21 cellular contexts compared by ENCODE assay signal in genomic region chr10:103558916-103559315, GRCh38.
"Had no signal": no experiment of that assay in that cellular context is flagged by ENCODE, and none has a peak within 500 bp of the region (broad histone marks: within the 10 kb centered on the region; RNA-seq: fewer than 3 reads in every experiment).

No MANE protein-coding gene starts in this region.

- H3K27ac ChIP-seq: body of pancreas, heart left ventricle, thyroid gland had no signal

- DNase-seq: activated CD4-positive, alpha-beta T cell treated with anti-CD3 and anti-CD28 coated beads, Interleukin-2, amount 10 ng/mL, durations not matched to agents 7 days and 5 days; activated CD8-positive, alpha-beta T cell treated with anti-CD3 and anti-CD28 coated beads, Interleukin-2, amount 10 ng/mL, durations not matched to agents 7 days and 5 days; activated naive CD4-positive, alpha-beta T cell treated with anti-CD3 and anti-CD28 coated beads for 36 hours; activated T-cell treated with anti-CD3 and anti-CD28 coated beads, Interleukin-2, amount 50 U/mL, for 4 hours; body of pancreas; erythroblast; foreskin melanocyte; heart left ventricle; kidney; nephron progenitor cell; occipital lobe; stimulated activated CD4-positive, alpha-beta T cell treated with anti-CD3 and anti-CD28 coated beads, Interleukin-12 subunit alpha, Interleukin-12 subunit beta, amount 100 ng/mL, for 4 hours; stimulated activated CD4-positive, alpha-beta T cell treated with anti-CD3 and anti-CD28 coated beads, Interleukin-1b, Interleukin-23, amount 100 ng/mL, for 48 hours; stimulated activated naive CD4-positive, alpha-beta T cell treated with Interleukin-2 at 50 U/mL for 16 hours; T-helper 9 cell; thyroid gland had no signal

- H3K27me3 ChIP-seq: body of pancreas, dorsolateral prefrontal cortex, thyroid gland had no signal

- H3K36me3 ChIP-seq: heart left ventricle, thyroid gland had no signal

- ATAC-seq: activated CD4-positive, CD25-positive, alpha-beta regulatory T cell treated with anti-CD3 and anti-CD28 coated beads, Interleukin-2, amount 50 U/mL, for 24 hours; activated CD8-positive, alpha-beta T cell treated with anti-CD3 and anti-CD28 coated beads, Interleukin-2, amount 10 ng/mL, durations not matched to agents 7 days and 5 days; activated T-cell treated with anti-CD3 and anti-CD28 coated beads, Interleukin-2, amount 50 U/mL, for 4 hours; body of pancreas; heart left ventricle; left lobe of liver had no signal

- H3K9me3 ChIP-seq: thyroid gland had no signal

- FAIRE-seq: colon, kidney, urothelium cell line had no signal

- H3K4me3 ChIP-seq: body of pancreas, heart left ventricle, thyroid gland had no signal
